8 cellular contexts compared by ENCODE assay signal in the genomic region with DNA sequence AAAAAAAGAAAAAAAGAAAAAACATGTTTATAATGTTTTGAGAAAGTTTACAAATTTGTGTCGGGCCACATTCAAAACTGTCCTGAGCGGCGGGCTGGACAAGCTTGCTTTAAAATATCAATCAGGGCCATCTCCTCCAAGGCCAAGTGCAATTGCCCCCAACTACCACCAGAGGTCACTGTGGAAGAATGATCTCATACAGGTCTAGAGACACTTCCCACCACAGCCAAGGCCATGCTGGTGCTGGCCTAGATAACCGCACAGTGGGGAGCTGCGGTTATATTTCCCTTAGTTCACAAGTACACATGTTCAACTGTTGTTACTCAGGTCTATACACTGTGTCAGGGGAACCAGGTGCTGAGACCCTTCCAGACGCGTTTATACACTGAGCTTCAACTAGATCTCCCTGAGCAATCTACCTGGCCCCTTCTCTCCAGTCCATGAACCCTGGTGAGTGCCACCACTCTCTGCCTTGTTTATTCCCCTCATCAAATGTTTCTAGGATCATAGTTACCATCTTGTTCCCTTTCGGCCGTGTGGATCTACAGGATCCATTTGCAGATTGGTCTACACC.
DNase-seq lines count a peak whose midpoint lies in the region; ATAC-seq, FAIRE-seq and TF ChIP-seq lines count a peak whose summit lies in the region.

No MANE protein-coding gene starts in this region.

- no peaks in the 10 kb centered on the region for H3K36me3 Mint-ChIP-seq in activated CD8-positive, alpha-beta T cell treated with anti-CD3 and anti-CD28 coated beads, Interleukin-2, amount 10 ng/mL, durations not matched to agents 7 days and 5 days (ENCODE audit: low read depth)
- H3K36me3 Mint-ChIP-seq in natural killer cell, result no peaks in the 10 kb centered on the region

- H3K9me3 Mint-ChIP-seq in activated CD8-positive, alpha-beta T cell treated with anti-CD3 and anti-CD28 coated beads, Interleukin-2, amount 10 ng/mL, durations not matched to agents 7 days and 5 days (ENCODE audit: insufficient read depth), result no peaks in the 10 kb centered on the region
- no peaks in the 10 kb centered on the region for H3K9me3 Mint-ChIP-seq in natural killer cell

- no peak overlapping the region for H3K4me3 Mint-ChIP-seq in activated CD8-positive, alpha-beta T cell treated with anti-CD3 and anti-CD28 coated beads, Interleukin-2, amount 10 ng/mL, durations not matched to agents 7 days and 5 days
- H3K4me3 Mint-ChIP-seq in natural killer cell, result no peak overlapping the region

- H3K4me3 ChIP-seq in A549 (no peak overlapping the region), GM12875 (ENCODE audit: low read depth, low read length) (no peak overlapping the region), epithelial cell of proximal tubule (ENCODE audit: low read depth, low read length) (no peak overlapping the region), testis (no peak overlapping the region)

- TF ChIP-seq POLR2A in A549 (IDR thresholded peaks at IDR 0.05; ENCODE audit: low read length) (no peak), testis (IDR thresholded peaks at IDR 0.05) (no peak)

- no peak for TF ChIP-seq EP300 in A549 (IDR thresholded peaks at IDR 0.05)

- H3K27ac Mint-ChIP-seq in activated CD8-positive, alpha-beta T cell treated with anti-CD3 and anti-CD28 coated beads, Interleukin-2, amount 10 ng/mL, durations not matched to agents 7 days and 5 days, result no peak overlapping the region
- no peak overlapping the region for H3K27ac Mint-ChIP-seq in natural killer cell

- peaks cover 6% of the 10 kb centered on the region for H3K27me3 Mint-ChIP-seq in activated CD8-positive, alpha-beta T cell treated with anti-CD3 and anti-CD28 coated beads, Interleukin-2, amount 10 ng/mL, durations not matched to agents 7 days and 5 days (ENCODE audit: low read depth)
- H3K27me3 Mint-ChIP-seq in natural killer cell (ENCODE audit: low read depth in 2 of 2), result peaks cover 5 to 14% of the 10 kb centered on the region in 2 donors

- H3K27me3 ChIP-seq in testis, result no peaks in the 10 kb centered on the region

- POLR2A ChIA-PET in A549 (lab: Yijun Ruan, JAX), result interaction anchor here (1.3 kb wide), 1 partner anchor 190 kb away, joined by 3 read pairs; no protein-coding TSS in a partner anchor
- POLR2A ChIA-PET in activated CD8-positive, alpha-beta T cell treated with anti-CD3 and anti-CD28 coated beads, Interleukin-2, amount 10 ng/mL, durations not matched to agents 7 days and 5 days (lab: Charles Lee), result no interaction called here

- H3K4me1 Mint-ChIP-seq in activated CD8-positive, alpha-beta T cell treated with anti-CD3 and anti-CD28 coated beads, Interleukin-2, amount 10 ng/mL, durations not matched to agents 7 days and 5 days (ENCODE audit: low read depth), result peaks cover 8% of the 10 kb centered on the region
- peaks cover 6 to 7% of the 10 kb centered on the region in 2 donors for H3K4me1 Mint-ChIP-seq in natural killer cell

- H3K36me3 ChIP-seq in testis (ENCODE audit: low read depth, missing control alignments), result no peaks in the 10 kb centered on the region

- 36% methylated on average over 9 of the region's 9 CpGs for WGBS in A549 (ENCODE audit: missing lambda C conversion rate)
- 67 to 81% methylated on average over 9 of the region's 9 CpGs for WGBS in testis, 2 donors

- peak; percentile 60 to 68 for DNase-seq in A549 (ENCODE audit: low read depth in 1 of 2, low spot score in 1 of 2)
- DNase-seq in NCI-H2227 treated with DMSO at 0.1 percent for 48 hours (lab: John Stamatoyannopoulos, UW), result peak; percentile 33
- DNase-seq in activated CD8-positive, alpha-beta T cell treated with anti-CD3 and anti-CD28 coated beads, Interleukin-2, amount 10 ng/mL, durations not matched to agents 7 days and 5 days, result peak; percentile 78
- DNase-seq in epithelial cell of proximal tubule (ENCODE audit: low read depth), result no peak
- peak; percentile 37 for DNase-seq in natural killer cell
- DNase-seq in testis, result peak; percentile 76

- H3K4me1 ChIP-seq in A549, result no peaks in the 10 kb centered on the region
- H3K4me1 ChIP-seq in testis, result no peaks in the 10 kb centered on the region

- peak; percentile 32 to 60; a peak in 4 of 5 replicates for TF ChIP-seq RAD21 in A549 (conservative IDR thresholded peaks at IDR 0.05 in 1 of 2, IDR thresholded peaks at IDR 0.05 in 1 of 2)

- H3K27ac ChIP-seq in A549 (no peak overlapping the region), testis (no peak overlapping the region)

- TF ChIP-seq CTCF in A549 (IDR thresholded peaks at IDR 0.05) (peak; percentile 63), GM12875 (IDR thresholded peaks at IDR 0.05; ENCODE audit: borderline replicate concordance, insufficient read depth, low read depth, low read length) (peak; percentile 89), epithelial cell of proximal tubule (conservative IDR thresholded peaks at IDR 0.05; ENCODE audit: low read depth, low read length) (peak; percentile 93), natural killer cell (IDR thresholded peaks at IDR 0.05) (peak; percentile 91), testis (IDR thresholded peaks at IDR 0.05) (peak; percentile 57 to 76 (median 65))

- H3K9me3 ChIP-seq in A549 (peaks cover 7% of the 10 kb centered on the region; the same call in 2 of the 3 replicates), testis (no peaks in the 10 kb centered on the region)

- FAIRE-seq in A549 (lab: Jason Lieb, UNC), result peak; percentile 74

- CTCF ChIA-PET in A549 (lab: Yijun Ruan, JAX), result interaction anchor here (0.6 to 8.1 kb wide), 36 partner anchors 9 to 701 kb away, joined by 3 to 83 read pairs (median 3); a partner anchor contains a TSS
- CTCF ChIA-PET in activated CD8-positive, alpha-beta T cell treated with anti-CD3 and anti-CD28 coated beads, Interleukin-2, amount 10 ng/mL, durations not matched to agents 7 days and 5 days (lab: Charles Lee), result interaction anchor here (0.7 to 3.4 kb wide), 23 partner anchors 9 to 327 kb away, joined by 3 to 53 read pairs (median 3); a partner anchor contains a TSS

- ATAC-seq in A549 (peak; percentile 68 to 97; a peak in 4 of 6 replicates), natural killer cell (peak; percentile 84 to 99 (median 89)), HG03439 (IDR thresholded peaks at IDR 0.05; ENCODE audit: unreplicated experiment) (no peak)
- ATAC-seq in activated CD8-positive, alpha-beta T cell treated with anti-CD3 and anti-CD28 coated beads, Interleukin-2, amount 10 ng/mL, durations not matched to agents 7 days and 5 days, result peak; percentile 73

- intact Hi-C loops in natural killer cell (cut with micrococcal nuclease), result no loop called here
- intact Hi-C loops in testis (cut with DNase I; ENCODE audit: low total_unique reads), result no loop called here

- no peak overlapping the region for H3K4me2 ChIP-seq in A549

TF ChIP-seq in A549, 52 proteins besides CTCF, POLR2A, EP300 and RAD21:
- TF ChIP-seq SMC3 (IDR thresholded peaks at IDR 0.05) (peak; percentile 50; the same call in 2 of the 3 replicates), MAFK (IDR thresholded peaks at IDR 0.05; ENCODE audit: partially characterized antibody) (no peak)
